ENCODE assay signal across 1 cellular context in genomic region chr17:50459081-50459676, GRCh38.
A peak's percentile ranks its signal among the peaks of the same experiment; 100 is the strongest.
TF ChIP-seq lines count a peak whose summit lies in the region.

No MANE protein-coding gene starts in this region.

TF ChIP-seq in HepG2, 621 proteins besides CTCF, POLR2A, EP300 and RAD21 (continued from another document):
- TF ChIP-seq SYNCRIP (IDR thresholded peaks at IDR 0.05; ENCODE audit: insufficient read depth, low read depth, low read length) (no peak), E2F2 (CRISPR knock-in tag; IDR thresholded peaks at IDR 0.05; ENCODE audit: borderline replicate concordance) (no peak), RBFOX2 (IDR thresholded peaks at IDR 0.05; ENCODE audit: low read depth, low read length) (no peak), SOX13 (IDR thresholded peaks at IDR 0.05) (no peak; the same call in 1 of the 2 replicates), SOX13 (CRISPR knock-in tag; conservative IDR thresholded peaks at IDR 0.05 in 1 of 2, IDR thresholded peaks at IDR 0.05 in 1 of 2) (peak in 1 of 2 experiments; percentile 60; a peak in 1 of 4 replicates), ZSCAN5A (CRISPR knock-in tag; IDR thresholded peaks at IDR 0.05; ENCODE audit: borderline replicate concordance) (no peak), PAX8 (CRISPR knock-in tag; IDR thresholded peaks at IDR 0.05; ENCODE audit: borderline replicate concordance) (no peak), CREB1 (IDR thresholded peaks at IDR 0.05) (peak; percentile 49; the same call in 1 of the 2 replicates), CREB1 (CRISPR knock-in tag; IDR thresholded peaks at IDR 0.05) (peak; percentile 80), ZNF605 (CRISPR knock-in tag; IDR thresholded peaks at IDR 0.05) (peak; percentile 47; the same call in 1 of the 2 replicates), BATF2 (CRISPR knock-in tag; IDR thresholded peaks at IDR 0.05) (no peak), NAIF1 (CRISPR knock-in tag; IDR thresholded peaks at IDR 0.05; ENCODE audit: borderline replicate concordance) (no peak), ZNF510 (CRISPR knock-in tag; IDR thresholded peaks at IDR 0.05; ENCODE audit: low read depth) (no peak), MAZ (IDR thresholded peaks at IDR 0.05; ENCODE audit: borderline replicate concordance, low read depth, low read length) (no peak), MAZ (CRISPR knock-in tag; IDR thresholded peaks at IDR 0.05; ENCODE audit: low read depth) (peak; percentile 54; the same call in 1 of the 2 replicates), ZNF784 (CRISPR knock-in tag; IDR thresholded peaks at IDR 0.05; ENCODE audit: borderline replicate concordance) (no peak), ZNF564 (CRISPR knock-in tag; IDR thresholded peaks at IDR 0.05) (0 out of 2 replicates have a peak, but pooled peaks have one; percentile 20), ADNP (CRISPR knock-in tag; IDR thresholded peaks at IDR 0.05) (no peak), MXD3 (CRISPR knock-in tag; IDR thresholded peaks at IDR 0.05) (no peak), TGIF2 (CRISPR knock-in tag; IDR thresholded peaks at IDR 0.05) (no peak), GLI4 (CRISPR knock-in tag; IDR thresholded peaks at IDR 0.05; ENCODE audit: borderline replicate concordance) (no peak), SMC3 (IDR thresholded peaks at IDR 0.05; ENCODE audit: low read length) (peak; percentile 21; the same call in 1 of the 2 replicates), KDM2A (CRISPR knock-in tag; IDR thresholded peaks at IDR 0.05; ENCODE audit: borderline replicate concordance, low read depth) (peak; percentile 72; the same call in 1 of the 2 replicates), ZGPAT (CRISPR knock-in tag; IDR thresholded peaks at IDR 0.05) (peak; percentile 72; the same call in 1 of the 2 replicates), ZNF781 (CRISPR knock-in tag; IDR thresholded peaks at IDR 0.05; ENCODE audit: borderline replicate concordance, not compliant biosample characterization) (no peak), SALL1 (CRISPR knock-in tag; IDR thresholded peaks at IDR 0.05) (peak; percentile 94), ZNF430 (CRISPR knock-in tag; IDR thresholded peaks at IDR 0.05) (no peak), ZNF547 (CRISPR knock-in tag; IDR thresholded peaks at IDR 0.05) (no peak; the same call in 1 of the 2 replicates), ZNF280B (CRISPR knock-in tag; IDR thresholded peaks at IDR 0.05; ENCODE audit: borderline replicate concordance) (no peak), ZBTB49 (CRISPR knock-in tag; IDR thresholded peaks at IDR 0.05; ENCODE audit: borderline replicate concordance) (no peak), ZNF451 (CRISPR knock-in tag; IDR thresholded peaks at IDR 0.05) (no peak), HNRNPL (IDR thresholded peaks at IDR 0.05; ENCODE audit: low read depth, low read length) (no peak), RORA (CRISPR knock-in tag; IDR thresholded peaks at IDR 0.05) (no peak), THAP7 (CRISPR knock-in tag; IDR thresholded peaks at IDR 0.05) (no peak), BORCS8-MEF2B (CRISPR knock-in tag; IDR thresholded peaks at IDR 0.05) (peak; percentile 48; the same call in 1 of the 2 replicates), ZNF354B (CRISPR knock-in tag; IDR thresholded peaks at IDR 0.05) (no peak), ZNF644 (CRISPR knock-in tag; IDR thresholded peaks at IDR 0.05; ENCODE audit: low read depth) (peak; percentile 85), GLMP (CRISPR knock-in tag; IDR thresholded peaks at IDR 0.05; ENCODE audit: borderline replicate concordance) (no peak), ZNF121 (CRISPR knock-in tag; IDR thresholded peaks at IDR 0.05) (no peak)
TF ChIP-seq in HepG2: peak in this region for 197.
